ENCODE assay signal across 8 cellular contexts in the genomic region with DNA sequence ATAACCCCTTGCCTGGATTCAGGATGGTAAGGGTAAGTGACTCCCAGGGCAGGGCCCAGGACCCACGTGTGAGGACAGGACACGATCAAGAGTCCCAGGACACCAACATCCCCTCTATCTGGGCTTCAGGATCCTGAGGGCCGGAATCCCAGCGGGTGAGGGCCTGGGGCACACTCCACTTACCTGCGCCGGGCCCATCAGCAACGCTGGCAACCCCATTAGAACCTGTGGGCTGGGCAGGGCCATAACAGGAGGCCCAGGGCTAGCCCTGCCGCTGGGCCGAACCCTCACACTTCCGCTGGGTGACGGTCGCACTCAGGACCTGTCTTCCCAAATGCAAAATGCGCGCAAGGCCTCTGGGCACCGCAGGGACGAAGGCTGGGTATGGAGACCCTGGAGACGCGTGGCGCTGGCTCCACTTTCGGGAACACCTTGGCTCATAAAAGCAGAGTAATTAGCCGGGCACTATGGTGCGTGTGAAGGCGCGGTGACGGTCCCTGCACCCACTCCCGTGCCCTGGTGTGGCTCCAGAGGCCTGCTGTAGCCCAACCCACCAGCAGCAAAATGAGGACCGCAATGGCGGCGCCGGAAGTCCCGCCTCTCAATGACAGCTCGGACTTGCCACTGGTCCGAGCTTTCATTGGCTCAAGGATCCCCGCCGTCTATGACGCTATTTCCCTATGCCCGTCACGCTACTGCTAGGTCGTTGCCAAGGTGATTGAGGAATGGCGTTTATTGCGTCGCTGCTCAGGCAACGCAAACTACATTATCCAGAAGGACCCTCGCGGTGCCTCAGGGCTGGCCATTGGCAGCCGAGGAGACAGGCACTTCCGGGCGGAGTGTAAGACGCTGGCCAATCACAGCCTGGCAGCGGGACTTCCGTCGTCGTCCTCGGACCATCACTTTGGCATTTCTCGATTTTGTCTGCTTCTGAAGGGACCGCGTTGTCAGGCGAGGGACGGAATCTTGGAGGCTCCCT. TPM values are rescaled to one million over a fixed set of nuclear protein-coding genes. Genes with fewer than 3 reads are reported as not detected.
DNase-seq lines count a peak whose midpoint lies in the region; ATAC-seq and TF ChIP-seq lines count a peak whose summit lies in the region.

A gene (minus strand): TSS at position 578 of the 979 bp plus-strand sequence. CDS start 332 bp downstream, at position 246.

- DNase-seq in GM12865 (ENCODE audit: low read depth) (peak; percentile 99), NCI-H2081 (lab: John Stamatoyannopoulos, UW) (peak; percentile 98 to 99), dermis blood vessel endothelial cell (peak; percentile 100), left lobe of liver (ENCODE audit: low spot score) (peak; percentile 94), NCI-H1694 (lab: John Stamatoyannopoulos, UW) (no peak)
- DNase-seq in activated CD4-positive, alpha-beta T cell treated with anti-CD3 and anti-CD28 coated beads, Interleukin-2, amount 50 U/mL, for 24 hours (ENCODE audit: low read depth in 1 of 2, low spot score in 1 of 2) = peak; percentile 78 to 96
- peak; percentile 90 to 92 for DNase-seq in stimulated activated CD4-positive, alpha-beta T cell treated with anti-CD3 and anti-CD28 coated beads, Interleukin-2, amount 100 ng/mL, for 24 hours

- TF ChIP-seq CTCF in GM12865 (IDR thresholded peaks at IDR 0.05; ENCODE audit: insufficient read depth, low read depth, low read length, missing control alignments) = no peak

- ATAC-seq in HG02678 (IDR thresholded peaks at IDR 0.05; ENCODE audit: unreplicated experiment) (peak; percentile 95), left lobe of liver (peak; percentile 97)

- peak within 1 kb of the TSS; percentile 89 for H3K4me3 ChIP-seq in GM12865 (ENCODE audit: low read depth, low read length)

RNA-seq across cellular contexts. Expression of the gene that starts here (rescaled TPM):
- total RNA-seq in dermis blood vessel endothelial cell (7.5 and 7.6 TPM in 2 replicates), left lobe of liver (1.9 TPM)
